In the genomic region with DNA sequence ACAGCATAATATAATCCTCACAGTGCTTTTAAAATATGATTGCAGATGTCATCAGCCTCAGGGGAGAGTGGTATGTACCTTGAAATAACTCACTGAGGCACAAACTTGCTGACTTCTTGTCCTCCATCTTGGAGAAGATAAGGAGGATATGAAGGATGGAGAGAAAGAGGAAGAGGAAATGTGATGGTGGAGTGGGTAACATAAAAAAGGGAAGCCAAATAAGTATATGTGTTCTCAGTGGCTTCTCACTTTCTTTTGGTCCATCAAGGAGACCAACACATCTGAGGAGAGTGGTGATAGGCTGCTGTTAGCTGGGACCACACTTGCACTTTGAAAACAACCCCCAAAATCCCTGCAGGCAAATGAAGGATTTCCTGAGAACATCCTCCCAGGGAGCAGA, we compare ENCODE assay signal across 16 cellular contexts.
"Had no signal": no experiment of that assay in that cellular context is flagged by ENCODE, and none has a peak within 500 bp of the region (broad histone marks: within the 10 kb centered on the region; RNA-seq: fewer than 3 reads in every experiment).

No MANE protein-coding gene starts in this region.

- DNase-seq: activated CD4-positive, alpha-beta memory T cell treated with anti-CD3 and anti-CD28 coated beads for 36 hours; activated gamma-delta T cell treated with Interleukin-2 at 50 U/mL for 16 hours; activated naive CD8-positive, alpha-beta T cell treated with anti-CD3 and anti-CD28 coated beads for 36 hours; activated T-cell treated with anti-CD3 and anti-CD28 coated beads, Interleukin-2, amount 50 U/mL, for 72 hours; brain microvascular endothelial cell; effector memory CD4-positive, alpha-beta T cell; mesendoderm; pancreas; retina; stimulated activated CD4-positive, alpha-beta T cell treated with anti-CD3 and anti-CD28 coated beads, Interleukin-4, amount 100 ng/mL, for 1 hour; stimulated activated CD8-positive, alpha-beta memory T cell treated with anti-CD3 and anti-CD28 coated beads, Interleukin-4, amount 100 ng/mL, for 48 hours; stimulated activated naive CD8-positive, alpha-beta T cell treated with anti-CD3 and anti-CD28 coated beads, Interleukin-15, amount 100 ng/mL, for 72 hours; testis had no signal

- H3K4me1 ChIP-seq: gastroesophageal sphincter, pancreas, testis, vagina had no signal

- H3K27ac ChIP-seq: brain microvascular endothelial cell, gastroesophageal sphincter, pancreas, testis, vagina had no signal

- H3K36me3 ChIP-seq: brain microvascular endothelial cell, gastroesophageal sphincter, pancreas, vagina had no signal

- H3K9me3 ChIP-seq: gastroesophageal sphincter, pancreas, testis, vagina had no signal

- ATAC-seq: activated CD4-positive, CD25-positive, alpha-beta regulatory T cell treated with anti-CD3 and anti-CD28 coated beads, Interleukin-2, amount 50 U/mL, for 24 hours; activated T-cell treated with anti-CD3 and anti-CD28 coated beads, Interleukin-2, amount 50 U/mL, for 72 hours; gastroesophageal sphincter; pancreas; stimulated activated naive CD8-positive, alpha-beta T cell treated with anti-CD3 and anti-CD28 coated beads, Interleukin-15, amount 100 ng/mL, for 72 hours had no signal

- H3K27me3 ChIP-seq: brain microvascular endothelial cell, pancreas, testis, vagina had no signal

- H3K4me3 ChIP-seq: gastroesophageal sphincter, pancreas, testis, vagina had no signal
